22 cellular contexts compared by ENCODE assay signal in genomic region chr2:210591663-210592062, GRCh38. TPM values are rescaled to one million over a fixed set of nuclear protein-coding genes. Genes with fewer than 3 reads are reported as not detected.
"Had no signal": no experiment of that assay in that cellular context is flagged by ENCODE, and none has a peak within 500 bp of the region (broad histone marks: within the 10 kb centered on the region; RNA-seq: fewer than 3 reads in every experiment).

No MANE protein-coding gene starts in this region.

- DNase-seq: Kasumi-1, NCI-H1092, NCI-H1105 treated with DMSO at 0.1 percent for 48 hours, NCI-H1417 treated with DMSO at 0.1 percent for 48 hours, NCI-H146, NCI-H1694 treated with DMSO at 0.1 percent for 48 hours, NCI-H1930, NCI-H2081, NCI-H2107, NCI-H2227 treated with DMSO at 0.1 percent for 48 hours, NCI-H524, NCI-H526 treated with DMSO at 0.1 percent for 48 hours, NCI-H82, PC-3, SHP77, SK-N-SH, SW 1271 had no signal

- H3K4me2 ChIP-seq: KMS-11, SK-N-SH had no signal

- H3K9ac ChIP-seq: KMS-11, SK-N-SH had no signal

- FAIRE-seq: K562 had no signal

- H3K9me3 ChIP-seq: SK-N-SH had no signal

- H3K4me3 ChIP-seq: K562 had no signal

- H3K27ac ChIP-seq: KMS-11, RWPE1 had no signal

- ATAC-seq: K562, Panc1, PC-3 had no signal

RNA-seq across cellular contexts. Expression of gene CPS1, which starts 35.3 kb away (rescaled TPM):
- polyA plus RNA-seq: IgD-negative memory B cell had no signal
